11 cellular contexts compared by ENCODE assay signal in the genomic region with DNA sequence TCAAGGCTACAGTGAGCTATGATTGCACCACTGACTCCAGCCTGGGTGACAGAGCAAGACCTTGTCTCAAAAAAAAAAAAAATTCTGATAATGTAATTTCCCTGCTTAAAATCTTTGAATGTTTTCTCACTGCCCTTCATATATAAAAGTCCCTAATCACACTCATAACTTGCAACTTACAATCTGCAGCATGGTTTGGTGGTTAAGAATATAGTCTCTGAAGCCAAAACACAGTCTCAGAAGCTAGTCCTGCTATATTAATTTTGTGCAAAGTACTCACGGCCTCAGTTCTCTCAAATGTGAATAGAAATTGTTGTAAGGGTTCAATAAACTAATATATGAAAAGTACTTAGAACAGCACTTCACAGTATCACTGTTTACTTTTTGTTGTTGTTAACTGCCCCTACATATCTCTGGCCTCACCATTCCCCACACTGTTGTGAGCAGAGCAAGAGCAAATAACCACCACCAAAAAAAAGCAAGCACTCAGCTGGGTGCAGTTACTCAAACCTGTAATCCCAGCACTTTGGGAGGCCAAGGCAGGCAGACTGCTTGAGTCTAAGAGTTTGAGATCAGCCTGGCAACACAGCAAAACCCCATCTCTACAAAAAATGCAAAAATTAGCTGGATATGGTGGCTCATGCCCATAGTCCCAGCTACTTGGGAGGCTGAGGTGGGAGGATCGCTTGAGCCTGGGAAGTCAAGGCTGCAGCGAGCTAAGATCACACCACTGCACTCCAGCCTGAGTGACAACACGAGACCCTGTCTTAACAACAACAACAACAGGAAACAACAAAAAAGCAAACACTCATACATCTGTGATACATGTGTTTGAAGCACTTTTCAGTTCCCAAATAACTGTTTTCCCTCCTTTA. TPM values are rescaled to one million over a fixed set of nuclear protein-coding genes. Genes with fewer than 3 reads are reported as not detected.
DNase-seq lines count a peak whose midpoint lies in the region; ATAC-seq and TF ChIP-seq lines count a peak whose summit lies in the region.
"Had no signal": no experiment of that assay in that cellular context is flagged by ENCODE, and none has a peak within 500 bp of the region (broad histone marks: within the 10 kb centered on the region; RNA-seq: fewer than 3 reads in every experiment).

No MANE protein-coding gene starts in this region.

- H3K36me3 Mint-ChIP-seq in activated B cell treated with CpG ODN at 0.5 μM for 24 hours (ENCODE audit: low read depth) (peaks cover 5% of the 10 kb centered on the region), immature natural killer cell (no peaks in the 10 kb centered on the region)

- POLR2A ChIA-PET in activated B cell treated with CpG ODN at 0.5 μM for 24 hours (lab: Charles Lee), result interaction anchor here (0.5 to 1.1 kb wide), 4 partner anchors 10 to 290 kb away, joined by 3 to 8 read pairs (median 5); no protein-coding TSS in a partner anchor
- POLR2A ChIA-PET in HEK293T (lab: Yijun Ruan, JAX), result no interaction called here

- H3K27ac Mint-ChIP-seq in activated B cell treated with CpG ODN at 0.5 μM for 24 hours, result peak overlapping the region; percentile 57
- peak overlapping the region; percentile 5 to 86 (median 74) for H3K27ac Mint-ChIP-seq in immature natural killer cell

- intact Hi-C loops in activated B cell treated with CpG ODN at 0.5 μM for 24 hours (cut with micrococcal nuclease), result loop anchor here (5.0 kb wide), 1 partner anchor 38 kb away; no protein-coding TSS in a partner anchor

- CTCF ChIA-PET in activated B cell treated with CpG ODN at 0.5 μM for 24 hours (lab: Charles Lee) (interaction anchor here (0.7 to 1.3 kb wide), 2 partner anchors 36 to 359 kb away, joined by 3 read pairs; no protein-coding TSS in a partner anchor), HEK293T (lab: Yijun Ruan, JAX) (interaction anchor here (0.6 to 1.0 kb wide), 2 partner anchors 10 to 36 kb away, joined by 3 to 4 read pairs; no protein-coding TSS in a partner anchor)

- H3K4me3 Mint-ChIP-seq in activated B cell treated with CpG ODN at 0.5 μM for 24 hours (no peak overlapping the region), immature natural killer cell (peak overlapping the region; percentile 15 to 59 (median 39))

- H3K27me3 Mint-ChIP-seq in activated B cell treated with CpG ODN at 0.5 μM for 24 hours (no peaks in the 10 kb centered on the region), immature natural killer cell (ENCODE audit: low read depth in 3 of 3) (peaks cover 0 to 2% (median 2%) of the 10 kb centered on the region in 3 donors)

- peak; percentile 18 for DNase-seq in stimulated activated CD4-positive, alpha-beta T cell treated with anti-CD3 and anti-CD28 coated beads, Interleukin-1b, Interleukin-23, amount 100 ng/mL, for 48 hours
- DNase-seq in stimulated activated CD4-positive, alpha-beta T cell treated with anti-CD3 and anti-CD28 coated beads, Interleukin-15, amount 100 ng/mL, for 24 hours, result no peak
- no peak for DNase-seq in activated B cell treated with CpG ODN at 0.5 μM for 24 hours
- DNase-seq in immature natural killer cell, result no peak
- no peak for DNase-seq in amygdala (lab: John Stamatoyannopoulos, UW)
- DNase-seq in HEK293T (ENCODE audit: extremely low spot score), result no peak
- DNase-seq in NCI-H2107 (lab: John Stamatoyannopoulos, UW), result no peak
- DNase-seq: NCI-H1105 treated with DMSO at 0.1 percent for 48 hours, thyroid gland had no signal

- TF ChIP-seq CTCF in activated B cell treated with CpG ODN at 0.5 μM for 24 hours (IDR thresholded peaks at IDR 0.05), result no peak

- H3K4me1 Mint-ChIP-seq in activated B cell treated with CpG ODN at 0.5 μM for 24 hours, result peaks cover 52% of the 10 kb centered on the region
- peaks cover 47 to 60% of the 10 kb centered on the region in 2 donors for H3K4me1 Mint-ChIP-seq in immature natural killer cell

- H3K9me3 Mint-ChIP-seq in activated B cell treated with CpG ODN at 0.5 μM for 24 hours (no peaks in the 10 kb centered on the region), immature natural killer cell (no peaks in the 10 kb centered on the region)

- ATAC-seq in activated B cell treated with CpG ODN at 0.5 μM for 24 hours (ENCODE audit: low read depth) (no peak), GM18498 (IDR thresholded peaks at IDR 0.05; ENCODE audit: unreplicated experiment) (no peak)
- ATAC-seq: gastroesophageal sphincter had no signal

TF ChIP-seq in HEK293T, 16 proteins besides CTCF, POLR2A, EP300 and RAD21:
- no peak for TF ChIP-seq NFRKB (IDR thresholded peaks at IDR 0.05)
- no peak for TF ChIP-seq L3MBTL2 (conservative IDR thresholded peaks at IDR 0.05)
- no peak for TF ChIP-seq SP1 (IDR thresholded peaks at IDR 0.05)
- no peak for TF ChIP-seq FOXM1 (IDR thresholded peaks at IDR 0.05; ENCODE audit: borderline replicate concordance)
- no peak for TF ChIP-seq FOXA1 (IDR thresholded peaks at IDR 0.05)
- TF ChIP-seq LEF1 (IDR thresholded peaks at IDR 0.05; ENCODE audit: borderline replicate concordance), result no peak
- TF ChIP-seq FOXK2 (IDR thresholded peaks at IDR 0.05), result no peak
- no peak for TF ChIP-seq SUZ12 (IDR thresholded peaks at IDR 0.05)
- TF ChIP-seq ELF4 (IDR thresholded peaks at IDR 0.05), result no peak
- TF ChIP-seq ZNF384 (IDR thresholded peaks at IDR 0.05), result no peak
- TF ChIP-seq HDGF (IDR thresholded peaks at IDR 0.05; ENCODE audit: borderline replicate concordance), result no peak
- no peak for TF ChIP-seq ARNT (IDR thresholded peaks at IDR 0.05)
- no peak for TF ChIP-seq BHLHE40 (IDR thresholded peaks at IDR 0.05; ENCODE audit: borderline replicate concordance)
- no peak for TF ChIP-seq CTBP1 (IDR thresholded peaks at IDR 0.05; ENCODE audit: borderline replicate concordance)
- TF ChIP-seq TARDBP (IDR thresholded peaks at IDR 0.05), result no peak
- TF ChIP-seq, protein P1, sequence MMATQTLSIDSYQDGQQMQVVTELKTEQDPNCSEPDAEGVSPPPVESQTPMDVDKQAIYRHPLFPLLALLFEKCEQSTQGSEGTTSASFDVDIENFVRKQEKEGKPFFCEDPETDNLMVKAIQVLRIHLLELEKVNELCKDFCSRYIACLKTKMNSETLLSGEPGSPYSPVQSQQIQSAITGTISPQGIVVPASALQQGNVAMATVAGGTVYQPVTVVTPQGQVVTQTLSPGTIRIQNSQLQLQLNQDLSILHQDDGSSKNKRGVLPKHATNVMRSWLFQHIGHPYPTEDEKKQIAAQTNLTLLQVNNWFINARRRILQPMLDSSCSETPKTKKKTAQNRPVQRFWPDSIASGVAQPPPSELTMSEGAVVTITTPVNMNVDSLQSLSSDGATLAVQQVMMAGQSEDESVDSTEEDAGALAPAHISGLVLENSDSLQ (IDR thresholded peaks at IDR 0.05), result no peak
TF ChIP-seq in HEK293T: peak in this region for 0.

RNA-seq across cellular contexts. Expression of gene ASH1L, which starts 22.4 kb away (rescaled TPM):
- 75.6 and 90.6 TPM in 2 replicates for total RNA-seq in activated B cell treated with CpG ODN at 0.5 μM for 24 hours
- polyA plus RNA-seq in immature natural killer cell, result 10 to 100 TPM in 1 of 3 donors, 1 to 10 TPM in 2; 3.8 to 27.0 (median 6.0) TPM
